Comparison of ENCODE assay signal across 17 cellular contexts in the genomic region with DNA sequence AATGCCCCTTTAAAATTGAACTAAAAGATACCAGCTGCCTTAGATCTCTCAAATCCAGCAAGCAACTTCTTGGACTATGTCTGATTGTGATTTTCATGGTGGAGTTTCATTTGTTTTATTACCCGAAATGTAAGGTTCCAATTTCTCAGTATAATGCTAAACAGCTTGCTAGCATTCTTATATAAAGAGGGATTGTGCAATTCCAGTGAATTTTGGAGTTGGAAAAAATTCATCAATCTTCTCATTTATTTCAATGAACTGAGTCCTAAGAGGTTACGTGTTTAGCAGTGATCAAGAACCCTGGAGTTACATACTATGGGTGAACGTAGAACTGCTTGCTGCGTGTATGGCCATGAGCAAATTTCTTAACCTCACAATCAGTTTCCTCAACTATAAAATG. TPM values are rescaled to one million over a fixed set of nuclear protein-coding genes. Genes with fewer than 3 reads are reported as not detected.
DNase-seq lines count a peak whose midpoint lies in the region; ATAC-seq, FAIRE-seq and TF ChIP-seq lines count a peak whose summit lies in the region.
"Had no signal": no experiment of that assay in that cellular context is flagged by ENCODE, and none has a peak within 500 bp of the region (broad histone marks: within the 10 kb centered on the region; RNA-seq: fewer than 3 reads in every experiment).

No MANE protein-coding gene starts in this region.

- H3K23me2 ChIP-seq in H1 (ENCODE audit: low read depth, low read length): peaks cover 2% of the 10 kb centered on the region; the same call in 1 of the 2 replicates

- H3K27ac ChIP-seq in GM23338 (ENCODE audit: low read depth) (peak overlapping the region; percentile 73), HUES6 (ENCODE audit: low read depth, low read length) (peak overlapping the region; percentile 66), H1 (ENCODE audit: low read depth, low read length) (no peak overlapping the region), neutrophil (peak overlapping the region; percentile 81)

- no peak overlapping the region for H2BK15ac ChIP-seq in H1 (ENCODE audit: low read length)

- H3K4me3 ChIP-seq in GM23338: peak overlapping the region; percentile 71
- no peak overlapping the region for H3K4me3 ChIP-seq in HUES6 (ENCODE audit: low read depth, low read length)
- peak overlapping the region in 1 of 4 experiments; percentile 48; a peak in 1 of 8 replicates for H3K4me3 ChIP-seq in H1 (ENCODE audit: extremely low read depth in 1 of 4, insufficient read depth in 2 of 4, low read depth in 3 of 4, low read length in 4 of 4)
- H3K4me3 ChIP-seq in neutrophil (ENCODE audit: low read depth in 1 of 2, low read length in 1 of 2): peak overlapping the region in 1 of 2 experiments; percentile 54
- H3K4me3 ChIP-seq: K562 had no signal

- no peaks in the 10 kb centered on the region for H3K9me3 Mint-ChIP-seq in GM23338
- H3K9me3 Mint-ChIP-seq: CD4-positive, CD25-positive, alpha-beta regulatory T cell had no signal

- 90% methylated on average over 4 of the region's 4 CpGs; no CpG with 5 or more reads in 1 of the 2 experiments for WGBS in H1 (ENCODE audit: extremely low coverage in 1 of 2, insufficient coverage in 1 of 2, insufficient read length in 1 of 2, insufficient replicate concordance in 2 of 2, low coverage in 1 of 2, low lambda C conversion rate in 2 of 2, missing lambda C conversion rate in 1 of 2), 2 experiments

- peaks cover 88% of the 10 kb centered on the region for H3K79me2 ChIP-seq in GM23338 (replicated peaks; ENCODE audit: insufficient read depth)
- H3K79me2 ChIP-seq in H1 (ENCODE audit: control insufficient read depth in 1 of 2, insufficient read depth in 2 of 2, low read length in 2 of 2): peaks cover 0 to 58% of the 10 kb centered on the region in 2 experiments; a peak in 3 of 4 replicates

- TF ChIP-seq POLR2A in H1 (IDR thresholded peaks at IDR 0.05; ENCODE audit: control extremely low read depth in 1 of 2, low read depth in 2 of 2, low read length in 2 of 2): no peak

- no peak for TF ChIP-seq RAD21 in H1 (IDR thresholded peaks at IDR 0.05 in 1 of 2, conservative IDR thresholded peaks at IDR 0.05 in 1 of 2; ENCODE audit: low read depth in 2 of 2, low read length in 2 of 2)

- H4K91ac ChIP-seq in H1 (replicated peaks; ENCODE audit: insufficient read length, low read length): peak overlapping the region; percentile 75

- peak overlapping the region; percentile 51; the same call in 1 of the 2 replicates for H2BK20ac ChIP-seq in H1 (ENCODE audit: low read length)

- TF ChIP-seq CTCF in GM23338 (conservative IDR thresholded peaks at IDR 0.05; ENCODE audit: low read depth in 2 of 2) (no peak), H1 (IDR thresholded peaks at IDR 0.05; ENCODE audit: control extremely low read depth in 1 of 3, insufficient read depth in 1 of 3, low read depth in 1 of 3, low read length in 3 of 3) (no peak), neutrophil (IDR thresholded peaks at IDR 0.05) (no peak)

- H3F3A ChIP-seq in GM23338 (replicated peaks; ENCODE audit: low read depth): no peaks in the 10 kb centered on the region

- H3K4ac ChIP-seq in H1 (replicated peaks; ENCODE audit: insufficient read length, low read depth, low read length): no peak overlapping the region

- H3K4me2 ChIP-seq in GM23338 (peak overlapping the region; percentile 87), H1 (ENCODE audit: insufficient read depth in 1 of 2, low read depth in 2 of 2, low read length in 2 of 2) (peak overlapping the region; percentile 59 to 60; a peak in 3 of 4 replicates)

- peak overlapping the region; percentile 22; the same call in 1 of the 3 replicates for H3K4me3 Mint-ChIP-seq in GM23338
- H3K4me3 Mint-ChIP-seq: B cell; CD4-positive, CD25-positive, alpha-beta regulatory T cell had no signal

- H3K79me1 ChIP-seq in H1 (ENCODE audit: low read depth, low read length): no peaks in the 10 kb centered on the region

- H3K4me1 Mint-ChIP-seq in GM23338: peaks cover 88% of the 10 kb centered on the region

- no peak overlapping the region for H3K23ac ChIP-seq in H1 (ENCODE audit: insufficient read length)

- no peak overlapping the region for H3K56ac ChIP-seq in H1 (replicated peaks; ENCODE audit: insufficient read length, low read depth, low read length)

- H3K9me2 ChIP-seq in GM23338 (ENCODE audit: insufficient read depth): no peaks in the 10 kb centered on the region

- no peak overlapping the region for H4K8ac ChIP-seq in H1 (ENCODE audit: extremely low read depth, insufficient read depth, low read length)

- no peak overlapping the region for H3K14ac ChIP-seq in H1 (ENCODE audit: insufficient read length)

- H3K36me3 ChIP-seq in GM23338 (ENCODE audit: insufficient read depth) (no peaks in the 10 kb centered on the region), HUES6 (ENCODE audit: control insufficient read depth, insufficient read depth, low read length) (no peaks in the 10 kb centered on the region), H1 (ENCODE audit: control insufficient read depth in 2 of 4, insufficient read depth in 4 of 4, low read length in 3 of 4) (no peaks in the 10 kb centered on the region), neutrophil (no peaks in the 10 kb centered on the region)

- H4K5ac ChIP-seq in H1 (ENCODE audit: insufficient read length, low read depth, low read length): no peak overlapping the region

- peak overlapping the region; percentile 63 for H3K27ac Mint-ChIP-seq in GM23338
- H3K27ac Mint-ChIP-seq: B cell had no signal

- no peak overlapping the region for H3K9ac ChIP-seq in HUES6 (ENCODE audit: low read length)
- H3K9ac ChIP-seq in H1 (replicated peaks in 1 of 4; ENCODE audit: extremely low read depth in 1 of 4, low read depth in 3 of 4, low read length in 3 of 4): no peak overlapping the region

- H3K27me3 ChIP-seq in GM23338 (ENCODE audit: insufficient read depth) (no peaks in the 10 kb centered on the region), HUES6 (ENCODE audit: control insufficient read depth, insufficient read depth, low read length) (peaks cover 8% of the 10 kb centered on the region; the same call in 1 of the 2 replicates), H1 (replicated peaks in 1 of 4; ENCODE audit: control insufficient read depth in 3 of 4, extremely low read depth in 1 of 4, insufficient read depth in 3 of 4, low read length in 3 of 4) (no peaks in the 10 kb centered on the region; a peak in 1 of 7 replicates), neutrophil (no peaks in the 10 kb centered on the region)

- H2AFZ ChIP-seq in GM23338 (no peak overlapping the region), H1 (ENCODE audit: low read length) (no peak overlapping the region)

- H4K20me1 ChIP-seq in GM23338 (replicated peaks; ENCODE audit: insufficient read depth) (no peaks in the 10 kb centered on the region), H1 (replicated peaks in 1 of 2; ENCODE audit: control insufficient read depth in 1 of 2, insufficient read depth in 2 of 2, low read length in 2 of 2) (no peaks in the 10 kb centered on the region)

- POLR2A ChIA-PET in H1 (lab: Charles Lee; ENCODE audit: partially characterized antibody): interaction anchor here (0.8 to 2.2 kb wide), 4 partner anchors 10 to 57 kb away, joined by 3 to 6 read pairs (median 3); no protein-coding TSS in a partner anchor

- ATAC-seq in GM23338 (no peak), HG03378 (IDR thresholded peaks at IDR 0.05; ENCODE audit: unreplicated experiment) (no peak)
- ATAC-seq: K562 had no signal

- peak overlapping the region; percentile 89 for H2BK120ac ChIP-seq in H1 (replicated peaks; ENCODE audit: low read depth, low read length)

- H3K9me3 ChIP-seq in HUES6 (ENCODE audit: control insufficient read depth, insufficient read depth, low read depth, low read length) (no peaks in the 10 kb centered on the region), H1 (ENCODE audit: insufficient read depth in 2 of 2, low read depth in 1 of 2, low read length in 1 of 2) (no peaks in the 10 kb centered on the region), neutrophil (no peaks in the 10 kb centered on the region)
- H3K9me3 ChIP-seq: Caco-2 had no signal

- H2AK5ac ChIP-seq in H1 (ENCODE audit: low read depth, low read length): no peak overlapping the region

- H3K36me3 Mint-ChIP-seq in GM23338 (ENCODE audit: low read depth): peaks cover 4% of the 10 kb centered on the region; the same call in 2 of the 3 replicates
- H3K36me3 Mint-ChIP-seq: CD4-positive, CD25-positive, alpha-beta regulatory T cell had no signal

- peak; percentile 42 for FAIRE-seq in H1 (lab: Jason Lieb, UNC)
- FAIRE-seq: H54, K562 had no signal

- H3K4me1 ChIP-seq in GM23338 (ENCODE audit: insufficient read depth) (peaks cover 76% of the 10 kb centered on the region), HUES6 (ENCODE audit: control insufficient read depth, insufficient read depth, low read length) (peaks cover 74% of the 10 kb centered on the region), H1 (replicated peaks in 1 of 4; ENCODE audit: control insufficient read depth in 3 of 4, insufficient read depth in 4 of 4, low read length in 3 of 4) (peaks cover 0 to 42% (median 20%) of the 10 kb centered on the region in 4 experiments), neutrophil (ENCODE audit: control insufficient read depth in 1 of 2, insufficient read depth in 1 of 2, low read depth in 1 of 2, low read length in 1 of 2) (peaks cover 77 to 89% of the 10 kb centered on the region in 2 experiments)
- H3K4me1 ChIP-seq: Caco-2 had no signal

- 0 out of 2 replicates have a peak overlapping the region, but pooled peaks have one; percentile 17 for H3K18ac ChIP-seq in H1 (ENCODE audit: extremely low read depth, low read length)

- peak overlapping the region; percentile 91 for H2BK12ac ChIP-seq in H1 (ENCODE audit: low read depth, low read length)

- peak overlapping the region; percentile 76; the same call in 1 of the 2 replicates for H2BK5ac ChIP-seq in H1 (ENCODE audit: low read depth, low read length)

- H3K27me3 Mint-ChIP-seq in GM23338 (ENCODE audit: insufficient read depth, low read depth, poor library complexity): peaks cover 6% of the 10 kb centered on the region
- H3K27me3 Mint-ChIP-seq: B cell had no signal

- TF ChIP-seq EP300 in H1 (IDR thresholded peaks at IDR 0.05; ENCODE audit: borderline replicate concordance in 1 of 2, low read depth in 2 of 2, low read length in 2 of 2): no peak

- CTCF ChIA-PET in H1 (lab: Charles Lee; ENCODE audit: partially characterized antibody): interaction anchor here (0.6 to 1.5 kb wide), 4 partner anchors 10 to 285 kb away, joined by 3 to 4 read pairs (median 4); no protein-coding TSS in a partner anchor

- DNase-seq in GM23338 (ENCODE audit: low spot score): no peak
- DNase-seq in H1 (ENCODE audit: low read depth in 1 of 2, low spot score in 2 of 2): no peak
- no peak for DNase-seq in DMS79 treated with DMSO at 0.1 percent for 48 hours (lab: John Stamatoyannopoulos, UW)
- no peak for DNase-seq in stimulated activated CD4-positive, alpha-beta T cell treated with anti-CD3 and anti-CD28 coated beads, Interleukin-4, amount 100 ng/mL, for 1 hour
- DNase-seq: ACHN; Caco-2; CD4-positive, CD25-positive, alpha-beta regulatory T cell; NCI-H1417; NCI-H1930; NCI-H510A; NCI-H774 had no signal

RNA-seq across cellular contexts. Expression of gene ETS1, which starts 5.5 kb away (rescaled TPM):
- 49.0 and 52.6 TPM in 2 replicates for total RNA-seq in GM23338 (2014; rRNA removed; shearing (Covaris generic))
- polyA plus RNA-seq in GM23338 (2016; fragmentation: Nextera tagmentation; extraction: Ambion mirVana) (25.2 and 25.6 TPM in 2 replicates), H1 (2011; rRNA removed) (10.0 and 10.7 TPM in 2 replicates)
- total RNA-seq in H1 (2021; fragmentation: NEBNext Ultra II Directional; extraction: Animal tissue kit (Norgen Biotek cat#: 25700)): 33.7 and 35.3 TPM in 2 replicates
- polyA plus RNA-seq in H1 (2011; cell fraction: cytosol; rRNA removed): 10.7 TPM
- polyA plus RNA-seq in H1 (2011; cell fraction: nucleus; rRNA removed): 9.4 TPM
- 10.8 to 21.3 TPM (median 13.8 TPM) in 4 replicates for polyA plus RNA-seq in H1 (2012, experiment 1 of 2)
- 2.2 TPM for polyA plus RNA-seq in H1 (2012, experiment 2 of 2)
- polyA plus RNA-seq in H1 (2013, experiment 1 of 2): 19.4 TPM
- 18.6 TPM for polyA plus RNA-seq in H1 (2013, experiment 2 of 2)
- 23.9 and 26.2 TPM in 2 replicates for polyA minus RNA-seq in H1 (2011; rRNA and poly(A)+ RNA removed)
- polyA minus RNA-seq in H1 (2011; cell fraction: cytosol; rRNA and poly(A)+ RNA removed): 8.1 TPM
- 26.0 TPM for polyA minus RNA-seq in H1 (2011; cell fraction: nucleus; rRNA and poly(A)+ RNA removed)
